Comparison of ENCODE assay signal across 25 cellular contexts in genomic region chr3:45954306-45954705, GRCh38. TPM values are rescaled to one million over a fixed set of nuclear protein-coding genes. Genes with fewer than 3 reads are reported as not detected.
"Had no signal": no experiment of that assay in that cellular context is flagged by ENCODE, and none has a peak within 500 bp of the region (broad histone marks: within the 10 kb centered on the region; RNA-seq: fewer than 3 reads in every experiment).

No MANE protein-coding gene starts in this region.

- H3K4me2 ChIP-seq: SK-N-SH had no signal

- H3K36me3 ChIP-seq: SJCRH30 had no signal

- H3K4me1 ChIP-seq: adrenal gland, SJCRH30 had no signal

- H3K27ac ChIP-seq: adrenal gland, Peyer's patch, RWPE1, SJCRH30, VCaP had no signal

- H3K27ac Mint-ChIP-seq: activated naive CD8-positive, alpha-beta T cell treated with anti-CD3 and anti-CD28 coated beads, Interleukin-2, amount 10 ng/mL, durations not matched to agents 7 days and 5 days; activated T-cell treated with anti-CD3 and anti-CD28 coated beads, Interleukin-2, amount 50 U/mL, for 24 hours had no signal

- H3K4me3 ChIP-seq: adrenal gland, MG63, Peyer's patch, SJCRH30 had no signal

- H3K27me3 Mint-ChIP-seq: activated CD4-positive, alpha-beta T cell treated with anti-CD3 and anti-CD28 coated beads, Interleukin-2, amount 10 ng/mL, durations not matched to agents 7 days and 5 days; activated naive CD8-positive, alpha-beta T cell treated with anti-CD3 and anti-CD28 coated beads, Interleukin-2, amount 10 ng/mL, durations not matched to agents 7 days and 5 days; activated T-cell treated with anti-CD3 and anti-CD28 coated beads, Interleukin-2, amount 50 U/mL, for 24 hours had no signal

- H3K9me3 ChIP-seq: adrenal gland, MG63, Peyer's patch, SJCRH30, SK-N-SH had no signal

- DNase-seq: activated CD4-positive, alpha-beta T cell treated with anti-CD3 and anti-CD28 coated beads, Interleukin-2, amount 10 ng/mL, durations not matched to agents 7 days and 5 days; activated CD4-positive, CD25-positive, alpha-beta regulatory T cell; activated naive CD4-positive, alpha-beta T cell treated with anti-CD3 and anti-CD28 coated beads, Interleukin-2, amount 50 U/mL, for 16 hours; activated naive CD8-positive, alpha-beta T cell treated with anti-CD3 and anti-CD28 coated beads, Interleukin-2, amount 10 ng/mL, durations not matched to agents 7 days and 5 days; activated T-cell treated with anti-CD3 and anti-CD28 coated beads, Interleukin-2, amount 50 U/mL, for 24 hours; anterior cingulate cortex; caudate nucleus; MG63; MV-4-11; NCI-H1105 treated with DMSO at 0.1 percent for 48 hours; NCI-H1436 treated with DMSO at 0.1 percent for 48 hours; NCI-H187; NCI-H2081; NCI-H510A treated with DMSO at 0.1 percent for 48 hours; NCI-H69; NK-92 treated with Interleukin-12 subunit alpha and Interleukin-12 subunit beta, amount 100 ng/mL, for 24 hours; Peyer's patch; Right ventricle myocardium superior; SJCRH30; SK-N-SH; T-helper 1 cell had no signal

- H3K4me3 Mint-ChIP-seq: activated CD4-positive, alpha-beta T cell treated with anti-CD3 and anti-CD28 coated beads, Interleukin-2, amount 10 ng/mL, durations not matched to agents 7 days and 5 days; activated naive CD8-positive, alpha-beta T cell treated with anti-CD3 and anti-CD28 coated beads, Interleukin-2, amount 10 ng/mL, durations not matched to agents 7 days and 5 days; activated T-cell treated with anti-CD3 and anti-CD28 coated beads, Interleukin-2, amount 50 U/mL, for 24 hours had no signal

- H3K27me3 ChIP-seq: adrenal gland, MG63, Peyer's patch, SJCRH30 had no signal

- H3K9ac ChIP-seq: SK-N-SH had no signal

- H3K9me3 Mint-ChIP-seq: activated CD4-positive, alpha-beta T cell treated with anti-CD3 and anti-CD28 coated beads, Interleukin-2, amount 10 ng/mL, durations not matched to agents 7 days and 5 days; activated naive CD8-positive, alpha-beta T cell treated with anti-CD3 and anti-CD28 coated beads, Interleukin-2, amount 10 ng/mL, durations not matched to agents 7 days and 5 days; activated T-cell treated with anti-CD3 and anti-CD28 coated beads, Interleukin-2, amount 50 U/mL, for 24 hours had no signal

RNA-seq across cellular contexts. Expression of gene CXCR6, which starts 11.0 kb away (rescaled TPM):
- total RNA-seq: cerebellum, SJCRH30 had no signal
